In the genomic region with DNA sequence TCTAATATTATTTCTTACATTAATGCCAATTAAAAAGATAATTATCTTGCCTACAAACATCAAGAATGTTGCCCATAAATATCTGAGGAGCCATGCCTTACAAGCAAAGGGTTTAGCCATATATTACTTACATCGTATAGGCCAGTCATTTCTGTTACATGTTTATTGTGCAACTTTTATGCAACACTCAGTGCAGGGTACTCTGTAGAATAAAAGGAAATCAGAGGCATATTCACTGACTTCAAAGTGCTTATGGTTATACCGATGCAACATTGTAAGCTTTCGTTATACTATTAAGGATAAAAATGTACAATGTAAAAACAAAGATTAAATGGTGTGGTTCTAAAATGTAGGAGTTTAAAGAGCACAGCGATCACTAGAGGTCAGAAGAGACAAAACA, we compare ENCODE assay signal across 18 cellular contexts.
DNase-seq lines count a peak whose midpoint lies in the region; ATAC-seq and TF ChIP-seq lines count a peak whose summit lies in the region.
"Had no signal": no experiment of that assay in that cellular context is flagged by ENCODE, and none has a peak within 500 bp of the region (broad histone marks: within the 10 kb centered on the region; RNA-seq: fewer than 3 reads in every experiment).

No MANE protein-coding gene starts in this region.

- no peak overlapping the region for H2BK5ac ChIP-seq in trophoblast cell (ENCODE audit: low read depth, low read length, poor library complexity)

- H4K12ac ChIP-seq in trophoblast cell (ENCODE audit: low read depth, low read length), result no peak overlapping the region

- no peak for ATAC-seq in DND-41 (ENCODE audit: insufficient read depth, low read depth)
- no peak for ATAC-seq in RWPE2 (ENCODE audit: low read depth)
- ATAC-seq in PC-3, result no peak
- ATAC-seq: SK-N-SH treated with all-trans-retinoic acid at 6 μM for 48 hours had no signal

- peak; percentile 11; the same call in 1 of the 2 replicates for TF ChIP-seq RAD21 in Ishikawa (IDR thresholded peaks at IDR 0.05; ENCODE audit: low read depth)

- H2AFZ ChIP-seq in DND-41 (ENCODE audit: low read depth, low read length), result no peak overlapping the region
- no peak overlapping the region for H2AFZ ChIP-seq in PC-3 (ENCODE audit: low read length)
- H2AFZ ChIP-seq in trophoblast cell (ENCODE audit: insufficient read depth, low read length, poor library complexity), result no peak overlapping the region

- no peaks in the 10 kb centered on the region for H3K79me2 ChIP-seq in DND-41 (ENCODE audit: insufficient read depth, low read length)
- no peaks in the 10 kb centered on the region for H3K79me2 ChIP-seq in PC-3 (ENCODE audit: low read length)
- H3K79me2 ChIP-seq in trophoblast cell (ENCODE audit: control insufficient read depth, insufficient read depth, low read length, poor library complexity), result no peaks in the 10 kb centered on the region

- BruUV-seq in PC-3 (replicated peaks; lab: Mats Ljungman, UMichigan), result no TSS peak

- no peak overlapping the region for H3K4me3 ChIP-seq in DND-41 (ENCODE audit: low read depth in 1 of 2, low read length in 2 of 2)
- H3K4me3 ChIP-seq in RWPE2 (ENCODE audit: severe bottlenecking), result no peak overlapping the region
- H3K4me3 ChIP-seq in fibroblast of villous mesenchyme (ENCODE audit: low read depth, low read length), result no peak overlapping the region
- H3K4me3 ChIP-seq in PC-3 (ENCODE audit: low read length), result no peak overlapping the region
- H3K4me3 ChIP-seq in trophoblast cell (ENCODE audit: low read depth, low read length), result no peak overlapping the region

- TF ChIP-seq EP300 in Ishikawa (IDR thresholded peaks at IDR 0.05; ENCODE audit: borderline replicate concordance), result no peak

- no peak overlapping the region for H2BK120ac ChIP-seq in trophoblast cell (ENCODE audit: insufficient read depth, low read length, poor library complexity)

- no peaks in the 10 kb centered on the region for H3K9me2 ChIP-seq in PC-3 (replicated peaks; ENCODE audit: low read length)

- H3K4me2 ChIP-seq in DND-41 (ENCODE audit: insufficient read depth, low read length), result no peak overlapping the region
- H3K4me2 ChIP-seq in PC-3 (ENCODE audit: low read length), result no peak overlapping the region
- no peak overlapping the region for H3K4me2 ChIP-seq in trophoblast cell (ENCODE audit: low read length)

- no peak overlapping the region for H3K23ac ChIP-seq in trophoblast cell (ENCODE audit: low read length)

- H4K8ac ChIP-seq in trophoblast cell (ENCODE audit: low read depth, low read length), result no peak overlapping the region

- intact Hi-C loops in PC-3 (cut with micrococcal nuclease), result no loop called here

- H3K27me3 ChIP-seq in DND-41 (ENCODE audit: insufficient read depth, low read length, poor library complexity), result no peaks in the 10 kb centered on the region
- no peaks in the 10 kb centered on the region for H3K27me3 ChIP-seq in RWPE2 (ENCODE audit: insufficient read depth, poor library complexity, severe bottlenecking)
- no peaks in the 10 kb centered on the region for H3K27me3 ChIP-seq in PC-3 (ENCODE audit: low read length)
- no peaks in the 10 kb centered on the region for H3K27me3 ChIP-seq in trophoblast cell (ENCODE audit: insufficient read depth, low read length)

- H3K18ac ChIP-seq in trophoblast cell (ENCODE audit: low read length), result no peak overlapping the region

- no peaks in the 10 kb centered on the region for H3K79me1 ChIP-seq in trophoblast cell (ENCODE audit: low read length)

- no peak overlapping the region for H2AK5ac ChIP-seq in trophoblast cell (ENCODE audit: low read length)

- H3K9ac ChIP-seq in DND-41 (ENCODE audit: low read depth, low read length) (no peak overlapping the region), PC-3 (ENCODE audit: low read length) (no peak overlapping the region), trophoblast cell (ENCODE audit: low read length) (no peak overlapping the region)

- DNase-seq in DND-41, result no peak
- no peak for DNase-seq in RWPE2 (ENCODE audit: low spot score)
- peak; percentile 3 for DNase-seq in fibroblast of villous mesenchyme (ENCODE audit: low read depth)
- DNase-seq in PC-3, result no peak
- DNase-seq in NOMO-1 treated with DMSO at 0.1 percent for 48 hours (lab: John Stamatoyannopoulos, UW; ENCODE audit: unreplicated experiment), result no peak
- DNase-seq in trophoblast cell, result no peak
- DNase-seq: ACHN, DMS79 treated with DMSO at 0.1 percent for 48 hours, H9, KBM-7, NCI-H1417 treated with DMSO at 0.1 percent for 48 hours, NCI-H187 treated with DMSO at 0.1 percent for 48 hours, NCI-H524 treated with DMSO at 0.1 percent for 48 hours, SHP77, T-helper 1 cell had no signal

- H4K91ac ChIP-seq in trophoblast cell (ENCODE audit: low read depth, low read length), result no peak overlapping the region

- POLR2A ChIA-PET in PC-3 (lab: Charles Lee; ENCODE audit: unreplicated experiment), result no interaction called here

- no CpG with 5 or more reads among the region's 4 CpGs for WGBS in trophoblast cell (ENCODE audit: extremely low coverage, insufficient coverage, insufficient read length)

- CTCF ChIA-PET in PC-3 (lab: Charles Lee), result interaction anchor here (0.7 kb wide), 1 partner anchor 1464 kb away, joined by 4 read pairs; no protein-coding TSS in a partner anchor

- no peak overlapping the region for H3K4ac ChIP-seq in trophoblast cell (ENCODE audit: low read depth, low read length)

- H4K20me1 ChIP-seq in DND-41 (ENCODE audit: insufficient read depth, low read length), result no peaks in the 10 kb centered on the region
- H4K20me1 ChIP-seq in PC-3 (ENCODE audit: low read length), result no peaks in the 10 kb centered on the region

- H3K9me3 ChIP-seq in DND-41 (ENCODE audit: insufficient read depth, low read length, severe bottlenecking) (no peaks in the 10 kb centered on the region), RWPE2 (ENCODE audit: severe bottlenecking) (no peaks in the 10 kb centered on the region), PC-3 (ENCODE audit: low read length) (no peaks in the 10 kb centered on the region), trophoblast cell (ENCODE audit: insufficient read depth, low read depth, low read length) (no peaks in the 10 kb centered on the region)

- no peak overlapping the region for H2BK12ac ChIP-seq in trophoblast cell (ENCODE audit: low read length)

- no peak overlapping the region for H3K14ac ChIP-seq in trophoblast cell (ENCODE audit: low read length)

- no peaks in the 10 kb centered on the region for H3F3A ChIP-seq in PC-3 (ENCODE audit: low read length, unreplicated experiment)

- H3K27ac ChIP-seq in DND-41 (ENCODE audit: low read length) (no peak overlapping the region), RWPE2 (ENCODE audit: poor library complexity, severe bottlenecking) (no peak overlapping the region), PC-3 (ENCODE audit: low read length) (no peak overlapping the region), trophoblast cell (ENCODE audit: low read depth, low read length) (no peak overlapping the region)
- H3K27ac ChIP-seq: C4-2B had no signal

- TF ChIP-seq CTCF in DND-41 (IDR thresholded peaks at IDR 0.05; ENCODE audit: borderline replicate concordance, extremely low read depth, low read length, poor library complexity, severe bottlenecking) (peak; percentile 31), RWPE2 (IDR thresholded peaks at IDR 0.05; ENCODE audit: poor library complexity, severe bottlenecking) (peak; percentile 21), fibroblast of villous mesenchyme (IDR thresholded peaks at IDR 0.05; ENCODE audit: insufficient read depth, low read depth, low read length) (no peak), PC-3 (conservative IDR thresholded peaks at IDR 0.05; ENCODE audit: low read depth, low read length) (no peak)

- H3K4me1 ChIP-seq in DND-41 (ENCODE audit: insufficient read depth, low read length) (peaks cover 7% of the 10 kb centered on the region; the same call in 1 of the 2 replicates), RWPE2 (ENCODE audit: insufficient read depth, poor library complexity, severe bottlenecking) (no peaks in the 10 kb centered on the region), PC-3 (ENCODE audit: insufficient read depth, low read length) (peaks cover 6% of the 10 kb centered on the region; the same call in 1 of the 2 replicates), trophoblast cell (ENCODE audit: control insufficient read depth in 1 of 2, insufficient read depth in 2 of 2, low read length in 2 of 2) (no peaks in the 10 kb centered on the region)

- H3K36me3 ChIP-seq in DND-41 (ENCODE audit: insufficient read depth, low read length) (no peaks in the 10 kb centered on the region), RWPE2 (ENCODE audit: low read depth) (no peaks in the 10 kb centered on the region), PC-3 (ENCODE audit: low read depth, low read length) (no peaks in the 10 kb centered on the region), trophoblast cell (ENCODE audit: control insufficient read depth in 1 of 2, insufficient read depth in 2 of 2, low read length in 2 of 2) (no peaks in the 10 kb centered on the region)

TF ChIP-seq in Ishikawa, 13 proteins besides CTCF, POLR2A, EP300 and RAD21:
- TF ChIP-seq, protein P1, sequence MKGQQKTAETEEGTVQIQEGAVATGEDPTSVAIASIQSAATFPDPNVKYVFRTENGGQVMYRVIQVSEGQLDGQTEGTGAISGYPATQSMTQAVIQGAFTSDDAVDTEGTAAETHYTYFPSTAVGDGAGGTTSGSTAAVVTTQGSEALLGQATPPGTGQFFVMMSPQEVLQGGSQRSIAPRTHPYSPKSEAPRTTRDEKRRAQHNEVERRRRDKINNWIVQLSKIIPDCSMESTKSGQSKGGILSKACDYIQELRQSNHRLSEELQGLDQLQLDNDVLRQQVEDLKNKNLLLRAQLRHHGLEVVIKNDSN (IDR thresholded peaks at IDR 0.05), result no peak
- TF ChIP-seq YY1 (IDR thresholded peaks at IDR 0.05; ENCODE audit: low read depth) (no peak), TAF1 (IDR thresholded peaks at IDR 0.05; ENCODE audit: low read depth) (no peak), ZBTB7A (IDR thresholded peaks at IDR 0.05; ENCODE audit: low read depth) (no peak)
TF ChIP-seq in Ishikawa: peak in this region for 0.

Comparison
In these comparisons a context has a peak if more than half of its experiments do, and no peak if none do; other contexts are left out.
1. CTCF ChIP-seq: peak in DND-41 (single experiment) and RWPE2 (single experiment); none in fibroblast of villous mesenchyme (single experiment) and PC-3 (single experiment).